In the genomic region with DNA sequence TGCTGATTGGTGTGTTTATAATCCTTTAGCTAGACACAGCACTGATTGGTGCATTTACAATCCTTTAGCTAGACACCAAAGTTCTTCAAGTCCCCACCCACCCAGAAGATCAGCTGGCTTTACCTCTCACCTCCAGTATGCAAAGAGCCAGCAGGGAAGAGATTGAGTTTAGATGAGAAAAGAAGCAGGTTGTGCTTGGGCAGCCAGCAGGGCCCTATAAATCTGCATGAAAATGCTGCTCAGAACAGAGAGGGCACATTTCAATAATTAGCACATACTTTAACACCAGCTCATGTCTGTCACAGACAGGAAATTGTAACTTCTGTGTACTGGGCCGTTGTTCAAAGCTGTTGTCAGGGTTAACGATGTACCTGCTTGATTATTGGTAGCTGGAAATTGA, we compare ENCODE assay signal across 17 cellular contexts.
DNase-seq lines count a peak whose midpoint lies in the region; ATAC-seq, FAIRE-seq and TF ChIP-seq lines count a peak whose summit lies in the region.
"Had no signal": no experiment of that assay in that cellular context is flagged by ENCODE, and none has a peak within 500 bp of the region (broad histone marks: within the 10 kb centered on the region; RNA-seq: fewer than 3 reads in every experiment).

No MANE protein-coding gene starts in this region.

- DNase-seq in ELF-1 (ENCODE audit: low read depth, low spot score) (peak; percentile 11), astrocyte (ENCODE audit: low read depth) (no peak), iPS DF 19.7 (ENCODE audit: low read depth, low spot score) (peak; percentile 12), urothelium cell line (ENCODE audit: low spot score) (no peak), H7 (no peak), Peyer's patch (no peak)
- no peak for DNase-seq in activated CD4-positive, alpha-beta T cell treated with anti-CD3 and anti-CD28 coated beads for 36 hours
- DNase-seq: 8988T; ACHN; CD4-positive, CD25-positive, alpha-beta regulatory T cell; DMS53 had no signal

- peaks cover 20% of the 10 kb centered on the region for H3K4me1 ChIP-seq in astrocyte (ENCODE audit: insufficient read depth, low read length)
- no peaks in the 10 kb centered on the region for H3K4me1 ChIP-seq in Peyer's patch
- H3K4me1 ChIP-seq: BLaER1 treated with 17β-estradiol and CSF1 and Interleukin-3, amounts not matched to agents 10 nM and 100 nM had no signal

- POLR2A ChIA-PET in activated CD4-positive, alpha-beta T cell treated with anti-CD3 and anti-CD28 coated beads for 36 hours (lab: Charles Lee): no interaction called here

- no peaks in the 10 kb centered on the region for H4K20me1 ChIP-seq in astrocyte (ENCODE audit: insufficient read depth, low read length)
- H4K20me1 ChIP-seq: BLaER1 treated with 17β-estradiol and CSF1 and Interleukin-3, amounts not matched to agents 10 nM and 100 nM had no signal

- H3K27me3 ChIP-seq in astrocyte (ENCODE audit: insufficient read depth, low read length): no peaks in the 10 kb centered on the region
- no peaks in the 10 kb centered on the region for H3K27me3 ChIP-seq in H7 (ENCODE audit: control insufficient read depth, insufficient read depth, low read length)
- no peaks in the 10 kb centered on the region for H3K27me3 ChIP-seq in Peyer's patch
- H3K27me3 ChIP-seq: BLaER1 treated with 17β-estradiol and CSF1 and Interleukin-3, amounts not matched to agents 10 nM and 100 nM had no signal

- H3K9me3 Mint-ChIP-seq in astrocyte (ENCODE audit: unreplicated experiment): no peaks in the 10 kb centered on the region
- H3K9me3 Mint-ChIP-seq in activated CD4-positive, alpha-beta T cell treated with anti-CD3 and anti-CD28 coated beads for 36 hours (ENCODE audit: low read depth): peaks cover 3% of the 10 kb centered on the region

- TF ChIP-seq POLR2A in Peyer's patch (IDR thresholded peaks at IDR 0.05): no peak

- no peak for FAIRE-seq in astrocyte (lab: Jason Lieb, UNC)
- FAIRE-seq in urothelium cell line (lab: Jason Lieb, UNC): peak; percentile 61
- FAIRE-seq: GM12891, GM19239, H1, K562 had no signal

- H3K9me3 ChIP-seq in astrocyte (ENCODE audit: insufficient read depth, low read depth, low read length): peaks cover 2% of the 10 kb centered on the region
- no peaks in the 10 kb centered on the region for H3K9me3 ChIP-seq in Peyer's patch

- H3K4me1 Mint-ChIP-seq in astrocyte (ENCODE audit: low read depth, unreplicated experiment): peaks cover 25% of the 10 kb centered on the region
- H3K4me1 Mint-ChIP-seq in activated CD4-positive, alpha-beta T cell treated with anti-CD3 and anti-CD28 coated beads for 36 hours: no peaks in the 10 kb centered on the region
- H3K4me1 Mint-ChIP-seq: CD4-positive, CD25-positive, alpha-beta regulatory T cell had no signal

- no peaks in the 10 kb centered on the region for H3K36me3 ChIP-seq in astrocyte (ENCODE audit: insufficient read depth, low read length)
- no peaks in the 10 kb centered on the region for H3K36me3 ChIP-seq in H7 (replicated peaks; ENCODE audit: control insufficient read depth, insufficient read depth, low read length)
- no peaks in the 10 kb centered on the region for H3K36me3 ChIP-seq in Peyer's patch
- H3K36me3 ChIP-seq: BLaER1 treated with 17β-estradiol and CSF1 and Interleukin-3, amounts not matched to agents 10 nM and 100 nM had no signal

- intact Hi-C loops in activated CD4-positive, alpha-beta T cell treated with anti-CD3 and anti-CD28 coated beads for 36 hours (cut with DNase I, micrococcal nuclease): no loop called here

- CTCF ChIA-PET in activated CD4-positive, alpha-beta T cell treated with anti-CD3 and anti-CD28 coated beads for 36 hours (lab: Charles Lee): no interaction called here

- H3K27me3 Mint-ChIP-seq in astrocyte (ENCODE audit: low read depth, unreplicated experiment): peaks cover 2% of the 10 kb centered on the region
- no peaks in the 10 kb centered on the region for H3K27me3 Mint-ChIP-seq in activated CD4-positive, alpha-beta T cell treated with anti-CD3 and anti-CD28 coated beads for 36 hours
- H3K27me3 Mint-ChIP-seq: CD4-positive, CD25-positive, alpha-beta regulatory T cell had no signal

- peak overlapping the region; percentile 39 for H3K9ac ChIP-seq in astrocyte (ENCODE audit: low read length)
- H3K9ac ChIP-seq: BLaER1 treated with 17β-estradiol and CSF1 and Interleukin-3, amounts not matched to agents 10 nM and 100 nM had no signal

- H3K27ac ChIP-seq in astrocyte (ENCODE audit: low read depth, low read length) (peak overlapping the region; percentile 46), Peyer's patch (no peak overlapping the region)
- H3K27ac ChIP-seq: BLaER1 treated with 17β-estradiol and CSF1 and Interleukin-3, amounts not matched to agents 10 nM and 100 nM had no signal

- no peak for ATAC-seq in activated CD4-positive, alpha-beta T cell treated with anti-CD3 and anti-CD28 coated beads for 36 hours
- ATAC-seq: HCT116, K562 had no signal

- H3K4me3 ChIP-seq in astrocyte (ENCODE audit: insufficient read depth, low read depth, low read length) (no peak overlapping the region), H7 (ENCODE audit: insufficient read depth, low read depth, low read length) (no peak overlapping the region), Peyer's patch (no peak overlapping the region)
- H3K4me3 ChIP-seq: BLaER1 treated with 17β-estradiol and CSF1 and Interleukin-3, amounts not matched to agents 10 nM and 100 nM; K562 had no signal

- H3K36me3 Mint-ChIP-seq in astrocyte (ENCODE audit: low read depth, unreplicated experiment): no peaks in the 10 kb centered on the region
- H3K36me3 Mint-ChIP-seq in activated CD4-positive, alpha-beta T cell treated with anti-CD3 and anti-CD28 coated beads for 36 hours (ENCODE audit: low read depth): no peaks in the 10 kb centered on the region
- H3K36me3 Mint-ChIP-seq: CD4-positive, CD25-positive, alpha-beta regulatory T cell had no signal

- H3K79me2 ChIP-seq in astrocyte (ENCODE audit: insufficient read depth, low read length): no peaks in the 10 kb centered on the region

- H3K4me3 Mint-ChIP-seq in astrocyte (ENCODE audit: unreplicated experiment): no peak overlapping the region
- H3K4me3 Mint-ChIP-seq in activated CD4-positive, alpha-beta T cell treated with anti-CD3 and anti-CD28 coated beads for 36 hours: no peak overlapping the region
- H3K4me3 Mint-ChIP-seq: CD4-positive, CD25-positive, alpha-beta regulatory T cell had no signal

- no peak overlapping the region for H2AFZ ChIP-seq in astrocyte (ENCODE audit: low read depth, low read length)

- peak overlapping the region; percentile 94 for H3K27ac Mint-ChIP-seq in astrocyte (ENCODE audit: unreplicated experiment)
- no peak overlapping the region for H3K27ac Mint-ChIP-seq in activated CD4-positive, alpha-beta T cell treated with anti-CD3 and anti-CD28 coated beads for 36 hours
- H3K27ac Mint-ChIP-seq: CD4-positive, CD25-positive, alpha-beta regulatory T cell had no signal

- TF ChIP-seq CTCF in astrocyte (IDR thresholded peaks at IDR 0.05; ENCODE audit: insufficient read depth, low read depth, low read length): no peak
- TF ChIP-seq CTCF in Peyer's patch (IDR thresholded peaks at IDR 0.05): no peak

- peak overlapping the region; percentile 57 for H3K4me2 ChIP-seq in astrocyte (ENCODE audit: low read length)
- H3K4me2 ChIP-seq: BLaER1 treated with 17β-estradiol and CSF1 and Interleukin-3, amounts not matched to agents 10 nM and 100 nM had no signal

Comparison
In these comparisons a context has a peak if more than half of its experiments do, and no peak if none do; other contexts are left out.
1. DNase-seq: peak in ELF-1 (single experiment) and iPS DF 19.7 (single experiment); none in astrocyte (single experiment), urothelium cell line (single experiment), activated CD4-positive, alpha-beta T cell treated with anti-CD3 and anti-CD28 coated beads for 36 hours (single experiment), H7 (single experiment) and Peyer's patch (0 of 3).